ENCODE assay signal across 27 cellular contexts in genomic region chr7:63114371-63114985, GRCh38.
"Had no signal": no experiment of that assay in that cellular context is flagged by ENCODE, and none has a peak within 500 bp of the region (broad histone marks: within the 10 kb centered on the region; RNA-seq: fewer than 3 reads in every experiment).

No MANE protein-coding gene starts in this region.

- H3K36me3 ChIP-seq: SJSA1 had no signal

- DNase-seq: activated B cell treated with CpG ODN at 0.5 μM for 24 hours; activated CD4-positive, alpha-beta T cell treated with anti-CD3 and anti-CD28 coated beads for 1 hour; activated CD4-positive, alpha-beta T cell treated with anti-CD3 and anti-CD28 coated beads, Interleukin-2, amount 10 ng/mL, durations not matched to agents 24 days and 14 days; activated CD4-positive, alpha-beta T cell treated with anti-CD3 and anti-CD28 coated beads, Interleukin-2, amount 50 U/mL, for 48 hours; activated effector memory CD4-positive, alpha-beta T cell treated with anti-CD3 and anti-CD28 coated beads, Interleukin-2, amount 50 U/mL, for 16 hours; activated naive CD4-positive, alpha-beta T cell treated with anti-CD3 and anti-CD28 coated beads for 36 hours; activated T-cell treated with anti-CD3 and anti-CD28 coated beads, Interleukin-2, amount 50 U/mL, for 4 hours; amygdala; NCI-H1092; NCI-H1417; NCI-H1694; NCI-H2029; NCI-H345; NCI-H510A; NCI-H526 treated with DMSO at 0.1 percent for 48 hours; NCI-H82; Right ventricle myocardium superior; T-cell; T-helper 2 cell; T1000 had no signal

- H3K4me1 Mint-ChIP-seq: activated B cell treated with CpG ODN at 0.5 μM for 24 hours; activated CD4-positive, alpha-beta T cell treated with anti-CD3 and anti-CD28 coated beads, Interleukin-2, amount 10 ng/mL, durations not matched to agents 24 days and 14 days; brain; central memory CD8-positive, alpha-beta T cell; T-cell had no signal

- H3K27me3 ChIP-seq: SJSA1 had no signal

- H3K4me1 ChIP-seq: SJSA1 had no signal

- H3K27ac ChIP-seq: KMS-11, SJSA1 had no signal

- ATAC-seq: activated T-cell treated with anti-CD3 and anti-CD28 coated beads, Interleukin-2, amount 50 U/mL, for 4 hours; T-cell had no signal

- H3K4me3 ChIP-seq: SJSA1 had no signal

- H3K9ac ChIP-seq: KMS-11 had no signal

- FAIRE-seq: astrocyte, TTC549 had no signal

- H3K27me3 Mint-ChIP-seq: activated B cell treated with CpG ODN at 0.5 μM for 24 hours; activated CD4-positive, alpha-beta T cell treated with anti-CD3 and anti-CD28 coated beads, Interleukin-2, amount 10 ng/mL, durations not matched to agents 24 days and 14 days; activated naive CD8-positive, alpha-beta T cell; brain; central memory CD8-positive, alpha-beta T cell; T-cell had no signal

- H3K27ac Mint-ChIP-seq: activated B cell treated with CpG ODN at 0.5 μM for 24 hours; activated CD4-positive, alpha-beta T cell treated with anti-CD3 and anti-CD28 coated beads, Interleukin-2, amount 10 ng/mL, durations not matched to agents 24 days and 14 days; activated naive CD4-positive, alpha-beta T cell treated with anti-CD3 and anti-CD28 coated beads for 36 hours; activated naive CD8-positive, alpha-beta T cell; brain; T-cell had no signal

- H3K4me2 ChIP-seq: KMS-11 had no signal

- H3K4me3 Mint-ChIP-seq: activated B cell treated with CpG ODN at 0.5 μM for 24 hours; activated CD4-positive, alpha-beta T cell treated with anti-CD3 and anti-CD28 coated beads, Interleukin-2, amount 10 ng/mL, durations not matched to agents 24 days and 14 days; activated naive CD4-positive, alpha-beta T cell treated with anti-CD3 and anti-CD28 coated beads for 36 hours; activated naive CD8-positive, alpha-beta T cell; activated T-cell treated with anti-CD3 and anti-CD28 coated beads, Interleukin-2, amount 50 U/mL, for 4 hours; brain; central memory CD8-positive, alpha-beta T cell; T-cell had no signal
